ENCODE assay signal across 33 cellular contexts in the genomic region with DNA sequence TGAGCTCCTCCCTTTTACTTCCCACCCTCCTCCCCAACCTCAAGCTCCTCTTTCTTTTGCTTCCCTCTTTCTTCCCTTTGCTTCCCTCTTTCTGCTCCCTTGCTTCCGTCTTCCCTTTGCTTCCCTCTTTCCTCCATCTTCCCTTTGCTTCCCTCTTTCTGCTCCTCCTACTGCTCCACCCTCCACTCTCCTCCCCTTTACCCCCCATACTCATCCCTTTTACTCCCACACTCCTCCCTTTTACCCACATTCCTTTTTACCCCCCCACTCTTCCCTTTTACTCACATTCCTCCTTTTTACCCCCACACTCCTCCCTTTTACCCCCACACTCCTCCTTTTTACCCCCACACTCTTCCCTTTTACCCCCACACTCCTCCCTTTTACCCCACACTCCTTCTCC. TPM values are rescaled to one million over a fixed set of nuclear protein-coding genes. Genes with fewer than 3 reads are reported as not detected.
"Had no signal": no experiment of that assay in that cellular context is flagged by ENCODE, and none has a peak within 500 bp of the region (broad histone marks: within the 10 kb centered on the region; RNA-seq: fewer than 3 reads in every experiment).

No MANE protein-coding gene starts in this region.

- DNase-seq: activated CD4-positive, alpha-beta memory T cell treated with anti-CD3 and anti-CD28 coated beads, Interleukin-2, amount 10 ng/mL, durations not matched to agents 7 days and 5 days; activated CD4-positive, alpha-beta T cell treated with anti-CD3 and anti-CD28 coated beads for 1 hour; activated CD4-positive, alpha-beta T cell treated with anti-CD3 and anti-CD28 coated beads for 36 hours; activated CD4-positive, alpha-beta T cell treated with anti-CD3 and anti-CD28 coated beads for 48 hours; activated CD4-positive, alpha-beta T cell treated with anti-CD3 and anti-CD28 coated beads, Interleukin-2, amount 10 ng/mL, durations not matched to agents 7 days and 5 days; activated CD4-positive, alpha-beta T cell treated with anti-CD3 and anti-CD28 coated beads, Interleukin-2, amount 50 U/mL, for 48 hours; activated CD4-positive, CD25-positive, alpha-beta regulatory T cell; activated CD8-positive, alpha-beta memory T cell treated with anti-CD3 and anti-CD28 coated beads for 24 hours; activated CD8-positive, alpha-beta memory T cell treated with anti-CD3 and anti-CD28 coated beads, Interleukin-2, amount 10 ng/mL, durations not matched to agents 7 days and 5 days; activated CD8-positive, alpha-beta memory T cell treated with anti-CD3 and anti-CD28 coated beads, Interleukin-2, amount 50 U/mL, for 48 hours; activated CD8-positive, alpha-beta T cell treated with anti-CD3 and anti-CD28 coated beads, Interleukin-2, amount 10 ng/mL, durations not matched to agents 7 days and 5 days; activated effector memory CD4-positive, alpha-beta T cell treated with Interleukin-2 at 50 U/mL for 16 hours; activated gamma-delta T cell; activated naive CD4-positive, alpha-beta T cell treated with anti-CD3 and anti-CD28 coated beads, Interleukin-2, amount 10 ng/mL, durations not matched to agents 7 days and 5 days; activated naive CD4-positive, alpha-beta T cell treated with Interleukin-2 at 50 U/mL for 16 hours; activated naive CD8-positive, alpha-beta T cell treated with anti-CD3 and anti-CD28 coated beads, Interleukin-2, amount 10 ng/mL, durations not matched to agents 7 days and 5 days; activated naive CD8-positive, alpha-beta T cell treated with anti-CD3 and anti-CD28 coated beads, Interleukin-2, amount 50 U/mL, for 24 hours; activated T-cell treated with anti-CD3 and anti-CD28 coated beads, Interleukin-2, amount 50 U/mL, for 24 hours; activated T-cell treated with anti-CD3 and anti-CD28 coated beads, Interleukin-2, amount 50 U/mL, for 48 hours; amygdala; anterior cingulate cortex; caudate nucleus; cerebellar nuclear complex; T-helper 1 cell; T-helper 2 cell; T-helper 9 cell; WERI-Rb-1 had no signal

- ATAC-seq: activated CD4-positive, alpha-beta T cell treated with anti-CD3 and anti-CD28 coated beads for 36 hours; activated CD4-positive, CD25-positive, alpha-beta regulatory T cell treated with anti-CD3 and anti-CD28 coated beads, Interleukin-2, amount 50 U/mL, for 24 hours; activated CD8-positive, alpha-beta memory T cell treated with anti-CD3 and anti-CD28 coated beads, Interleukin-2, amount 10 ng/mL, durations not matched to agents 7 days and 5 days; activated CD8-positive, alpha-beta T cell treated with anti-CD3 and anti-CD28 coated beads, Interleukin-2, amount 10 ng/mL, durations not matched to agents 7 days and 5 days; activated naive CD8-positive, alpha-beta T cell treated with anti-CD3 and anti-CD28 coated beads, Interleukin-2, amount 50 U/mL, for 24 hours; WTC11 had no signal

- FAIRE-seq: bronchial epithelial cell had no signal

- H3K27me3 ChIP-seq: ascending aorta, cardiac muscle cell had no signal

- H3K4me3 ChIP-seq: ascending aorta, cardiac muscle cell had no signal

- H3K36me3 ChIP-seq: ascending aorta, cardiac muscle cell, WERI-Rb-1 had no signal

- H3K27ac ChIP-seq: ascending aorta, cardiac muscle cell, WERI-Rb-1 had no signal

- H3K9me3 ChIP-seq: ascending aorta had no signal

- H3K4me1 ChIP-seq: ascending aorta had no signal

RNA-seq across cellular contexts. Expression of gene PGBD5, which starts 30.2 kb away (rescaled TPM):
- total RNA-seq: activated CD4-positive, alpha-beta memory T cell treated with anti-CD3 and anti-CD28 coated beads, Interleukin-2, amount 10 ng/mL, durations not matched to agents 7 days and 5 days; activated CD4-positive, alpha-beta T cell treated with anti-CD3 and anti-CD28 coated beads, Interleukin-2, amount 10 ng/mL, durations not matched to agents 7 days and 5 days; activated CD8-positive, alpha-beta memory T cell treated with anti-CD3 and anti-CD28 coated beads, Interleukin-2, amount 10 ng/mL, durations not matched to agents 7 days and 5 days; activated CD8-positive, alpha-beta T cell treated with anti-CD3 and anti-CD28 coated beads, Interleukin-2, amount 10 ng/mL, durations not matched to agents 7 days and 5 days; activated naive CD8-positive, alpha-beta T cell treated with anti-CD3 and anti-CD28 coated beads, Interleukin-2, amount 10 ng/mL, durations not matched to agents 7 days and 5 days; activated T-helper 2 cell treated with anti-CD3 and anti-CD28 coated beads, Interferon-gamma antibody, Interleukin-2, Interleukin-4, amounts not matched to agents 10 μg/mL and 5 μg/mL and 100 μg/mL, durations not matched to agents 14 hours and 24 hours and 36 hours; ascending aorta had no signal
